In the genomic region with DNA sequence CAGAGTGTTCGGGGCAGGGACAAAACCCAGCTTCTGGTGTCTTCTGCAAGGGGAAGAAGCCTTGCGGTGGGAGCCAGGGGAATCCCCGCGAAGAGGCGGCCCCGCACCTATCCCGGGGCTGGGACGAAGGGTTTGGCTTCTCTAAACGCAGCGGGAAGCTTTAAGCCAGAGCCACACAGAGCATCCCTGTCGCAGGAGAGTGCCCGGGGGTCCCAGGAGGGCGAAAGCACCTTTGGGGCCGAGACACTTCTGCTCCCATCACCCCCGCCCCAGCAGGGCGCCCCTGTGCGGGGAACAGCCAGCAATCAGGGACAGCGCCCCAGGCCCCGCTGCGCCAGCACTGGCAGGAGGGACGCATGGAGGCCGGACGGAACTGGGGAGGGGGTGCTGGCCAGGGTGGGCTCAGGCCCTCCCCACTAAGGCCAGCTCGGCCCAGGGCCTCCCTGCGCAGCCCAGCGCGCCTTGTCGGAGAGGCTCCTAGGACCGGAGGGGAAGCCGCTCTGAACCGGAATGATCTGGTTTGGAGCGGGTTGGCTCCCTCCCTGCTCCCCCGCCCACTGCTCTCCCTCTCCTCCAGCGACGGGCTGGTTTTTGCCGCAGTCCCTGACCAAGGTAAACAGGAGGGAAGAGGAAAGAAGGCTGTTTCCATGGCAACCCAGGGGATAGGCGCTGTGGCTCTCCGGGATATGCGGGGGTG, we compare ENCODE assay signal across 9 cellular contexts.
DNase-seq lines count a peak whose midpoint lies in the region; ATAC-seq, FAIRE-seq and TF ChIP-seq lines count a peak whose summit lies in the region.
"Had no signal": no experiment of that assay in that cellular context is flagged by ENCODE, and none has a peak within 500 bp of the region (broad histone marks: within the 10 kb centered on the region; RNA-seq: fewer than 3 reads in every experiment).

No MANE protein-coding gene starts in this region.

- peaks cover 16% of the 10 kb centered on the region for H3K4me1 Mint-ChIP-seq in activated CD8-positive, alpha-beta T cell treated with anti-CD3 and anti-CD28 coated beads for 36 hours (ENCODE audit: low read depth)

- H3K36me3 Mint-ChIP-seq in activated CD8-positive, alpha-beta T cell treated with anti-CD3 and anti-CD28 coated beads for 36 hours (ENCODE audit: low read depth) = no peaks in the 10 kb centered on the region

- dilution Hi-C loops in endothelial cell of umbilical vein (cut with MboI; ENCODE audit: extremely low pct_ligation_motif_present, low sequenced_read_pairs) = no loop called here

- peak overlapping the region; percentile 51 for H3K4me3 Mint-ChIP-seq in activated CD8-positive, alpha-beta T cell treated with anti-CD3 and anti-CD28 coated beads for 36 hours

- POLR2A ChIA-PET in activated CD8-positive, alpha-beta T cell treated with anti-CD3 and anti-CD28 coated beads for 36 hours (lab: Charles Lee) = interaction anchor here (1.0 to 1.1 kb wide), 2 partner anchors 42 to 63 kb away, joined by 3 read pairs; no protein-coding TSS in a partner anchor
- POLR2A ChIA-PET in endothelial cell of umbilical vein (lab: Charles Lee) = no interaction called here

- TSS peak; percentile 40 for BruUV-seq in endothelial cell of umbilical vein (replicated peaks; lab: Mats Ljungman, UMichigan)

- peak overlapping the region; percentile 50 to 68 for H3K4ac ChIP-seq in mesenchymal stem cell (ENCODE audit: low read depth in 1 of 2, low read length in 2 of 2)

- H3K9me3 ChIP-seq in endothelial cell of umbilical vein (replicated peaks; ENCODE audit: control insufficient read depth, insufficient read depth, low read length) (no peaks in the 10 kb centered on the region), mesenchymal stem cell (ENCODE audit: control insufficient read depth, low read length) (no peaks in the 10 kb centered on the region)

- H3K79me1 ChIP-seq in mesenchymal stem cell (replicated peaks; ENCODE audit: low read length, poor library complexity, severe bottlenecking) = peaks cover 4% of the 10 kb centered on the region

- peak overlapping the region; percentile 53 for H3K27ac Mint-ChIP-seq in activated CD8-positive, alpha-beta T cell treated with anti-CD3 and anti-CD28 coated beads for 36 hours

- no peak for TF ChIP-seq CTCF in activated CD8-positive, alpha-beta T cell treated with anti-CD3 and anti-CD28 coated beads for 36 hours (IDR thresholded peaks at IDR 0.05)
- TF ChIP-seq CTCF in endothelial cell of umbilical vein (IDR thresholded peaks at IDR 0.05; ENCODE audit: extremely low read depth in 1 of 2, insufficient read depth in 1 of 2, low read depth in 1 of 2, low read length in 2 of 2) = no peak

- H3K27me3 ChIP-seq in endothelial cell of umbilical vein (ENCODE audit: control insufficient read depth in 2 of 2, insufficient read depth in 2 of 2, low read length in 2 of 2) (no peaks in the 10 kb centered on the region), mesenchymal stem cell (ENCODE audit: control insufficient read depth in 1 of 2, insufficient read depth in 1 of 2, low read length in 2 of 2) (no peaks in the 10 kb centered on the region)

- DNase-seq in ELF-1 (ENCODE audit: low read depth, low spot score) = peak; percentile 96
- DNase-seq in activated CD8-positive, alpha-beta T cell treated with anti-CD3 and anti-CD28 coated beads for 36 hours = peak; percentile 64
- DNase-seq in endothelial cell of umbilical vein (ENCODE audit: low read depth, low spot score) = peak; percentile 48
- DNase-seq in mesenchymal stem cell = peak; percentile 55
- DNase-seq in stimulated activated CD4-positive, alpha-beta T cell treated with anti-CD3 and anti-CD28 coated beads, TNF-alpha, amount 100 ng/mL, for 4 hours (ENCODE audit: low read depth in 3 of 3) = peak in 2 of 3 experiments; percentile 16 to 38
- no peak for DNase-seq in ACHN
- no peak for DNase-seq in NCI-H1092 treated with DMSO at 0.1 percent for 48 hours (lab: John Stamatoyannopoulos, UW)

- H4K20me1 ChIP-seq in endothelial cell of umbilical vein (replicated peaks; ENCODE audit: control insufficient read depth, extremely low read depth, insufficient read depth, low read length) = no peaks in the 10 kb centered on the region

- 31% methylated on average over 29 of the region's 39 CpGs for WGBS in mesenchymal stem cell

- intact Hi-C loops in activated CD8-positive, alpha-beta T cell treated with anti-CD3 and anti-CD28 coated beads for 36 hours (cut with micrococcal nuclease) = no loop called here
- intact Hi-C loops in endothelial cell of umbilical vein (cut with micrococcal nuclease) = loop anchor here (5.0 kb wide), 1 partner anchor 1314 kb away; no protein-coding TSS in a partner anchor

- H3K4me1 ChIP-seq in endothelial cell of umbilical vein (ENCODE audit: control insufficient read depth, extremely low read depth, insufficient read depth, low read length) (peaks cover 3% of the 10 kb centered on the region), mesenchymal stem cell (ENCODE audit: control insufficient read depth, insufficient read depth, low read depth, low read length) (peaks cover 40% of the 10 kb centered on the region)

- H3K9ac ChIP-seq in endothelial cell of umbilical vein (replicated peaks; ENCODE audit: extremely low read depth, insufficient read depth, low read length) (peak overlapping the region; percentile 74), mesenchymal stem cell (ENCODE audit: low read length) (peak overlapping the region; percentile 96)
- H3K9ac ChIP-seq: KMS-11 had no signal

- H2BK12ac ChIP-seq in mesenchymal stem cell (ENCODE audit: low read length in 2 of 2) = peak overlapping the region in 1 of 2 experiments; percentile 23

- peak overlapping the region; percentile 5 for H3K27ac ChIP-seq in endothelial cell of umbilical vein (ENCODE audit: insufficient read depth, low read depth, low read length)
- no peak overlapping the region for H3K27ac ChIP-seq in mesenchymal stem cell (ENCODE audit: low read length, poor library complexity, severe bottlenecking)
- H3K27ac ChIP-seq: KMS-11 had no signal

- H4K8ac ChIP-seq in mesenchymal stem cell (ENCODE audit: low read length) = peak overlapping the region; percentile 97

- H2BK5ac ChIP-seq in mesenchymal stem cell (ENCODE audit: low read depth, low read length, poor library complexity, severe bottlenecking) = peak overlapping the region; percentile 51

- H2AK5ac ChIP-seq in mesenchymal stem cell (ENCODE audit: low read length, severe bottlenecking) = peak overlapping the region; percentile 50

- H4K91ac ChIP-seq in mesenchymal stem cell (ENCODE audit: low read length) = peak overlapping the region; percentile 95

- H3K4me3 ChIP-seq in endothelial cell of umbilical vein (replicated peaks in 1 of 3; ENCODE audit: insufficient read depth in 1 of 3, low read depth in 1 of 3, low read length in 3 of 3) = peak overlapping the region; percentile 12 to 47 (median 45)
- peak overlapping the region; percentile 46 to 75 for H3K4me3 ChIP-seq in mesenchymal stem cell (ENCODE audit: insufficient read depth in 1 of 2, low read depth in 1 of 2, low read length in 2 of 2)

- H3K18ac ChIP-seq in mesenchymal stem cell (ENCODE audit: low read depth in 1 of 2, low read length in 2 of 2) = peak overlapping the region; percentile 89 to 99

- no peak overlapping the region for H2BK15ac ChIP-seq in mesenchymal stem cell (ENCODE audit: low read depth, poor library complexity, severe bottlenecking)

- H3K4me2 ChIP-seq in endothelial cell of umbilical vein (ENCODE audit: insufficient read depth, low read length) (peak overlapping the region; percentile 54), mesenchymal stem cell (ENCODE audit: low read length, poor library complexity, severe bottlenecking) (peak overlapping the region; percentile 73)
- H3K4me2 ChIP-seq: KMS-11 had no signal

- no peaks in the 10 kb centered on the region for H3K27me3 Mint-ChIP-seq in activated CD8-positive, alpha-beta T cell treated with anti-CD3 and anti-CD28 coated beads for 36 hours

- H3K9me3 Mint-ChIP-seq in activated CD8-positive, alpha-beta T cell treated with anti-CD3 and anti-CD28 coated beads for 36 hours = no peaks in the 10 kb centered on the region

- no peaks in the 10 kb centered on the region for H3K79me2 ChIP-seq in endothelial cell of umbilical vein (ENCODE audit: control insufficient read depth, insufficient read depth, low read length)

- in situ Hi-C loops in ACHN (cut with HindIII; ENCODE audit: low pct_ligation_motif_present, low pct_unique_long_range_greater_than_20kb, low sequenced_read_pairs) = no loop called here

- H3K14ac ChIP-seq in mesenchymal stem cell (ENCODE audit: low read length in 2 of 2) = peak overlapping the region in 1 of 2 experiments; percentile 82

- peak overlapping the region; percentile 64 for H2BK120ac ChIP-seq in mesenchymal stem cell (ENCODE audit: low read depth, low read length)

- CTCF ChIA-PET in activated CD8-positive, alpha-beta T cell treated with anti-CD3 and anti-CD28 coated beads for 36 hours (lab: Charles Lee) = interaction anchor here (0.7 to 1.4 kb wide), 4 partner anchors 14 to 79 kb away, joined by 3 to 4 read pairs (median 3); no protein-coding TSS in a partner anchor
- CTCF ChIA-PET in endothelial cell of umbilical vein (lab: Charles Lee) = interaction anchor here (1.1 kb wide), 1 partner anchor 57 kb away, joined by 3 read pairs; no protein-coding TSS in a partner anchor

- H2AFZ ChIP-seq in endothelial cell of umbilical vein (ENCODE audit: low read depth, low read length) (peak overlapping the region; percentile 92), mesenchymal stem cell (ENCODE audit: low read depth, low read length) (peak overlapping the region; percentile 44)

- peak; percentile 43 for TF ChIP-seq POLR2A in endothelial cell of umbilical vein (IDR thresholded peaks at IDR 0.05; ENCODE audit: low read depth, low read length)

- peak; percentile 59 for ATAC-seq in HG02840 (IDR thresholded peaks at IDR 0.05; ENCODE audit: low FRiP score, unreplicated experiment)
- ATAC-seq in activated CD8-positive, alpha-beta T cell treated with anti-CD3 and anti-CD28 coated beads for 36 hours = peak; percentile 81

- no peaks in the 10 kb centered on the region for H3K9me1 ChIP-seq in endothelial cell of umbilical vein (replicated peaks; ENCODE audit: control insufficient read depth, extremely low read depth, insufficient read depth, low read length)

- H3K36me3 ChIP-seq in endothelial cell of umbilical vein (ENCODE audit: control insufficient read depth in 2 of 2, extremely low read depth in 1 of 2, insufficient read depth in 2 of 2, low read length in 2 of 2) (no peaks in the 10 kb centered on the region), mesenchymal stem cell (ENCODE audit: control insufficient read depth in 1 of 2, insufficient read depth in 2 of 2, low read depth in 1 of 2, low read length in 2 of 2) (peaks cover 16 to 18% of the 10 kb centered on the region in 2 experiments)

- peak; percentile 81 for FAIRE-seq in endothelial cell of umbilical vein (lab: Jason Lieb, UNC)

- H3K23ac ChIP-seq in mesenchymal stem cell (ENCODE audit: low read length in 2 of 2) = no peak overlapping the region

TF ChIP-seq in endothelial cell of umbilical vein, 7 proteins besides CTCF, POLR2A, EP300 and RAD21 (continues in another document):
- no peak for TF ChIP-seq JUN (IDR thresholded peaks at IDR 0.05; ENCODE audit: borderline replicate concordance, insufficient read depth, insufficient read length, low read depth)
- no peak for TF ChIP-seq GATA2 (IDR thresholded peaks at IDR 0.05; ENCODE audit: insufficient read depth, insufficient read length, low read depth, low read length)

Comparison
In these comparisons a context has a peak if more than half of its experiments do, and no peak if none do; other contexts are left out.
1. DNase-seq: peak in ELF-1 (single experiment), activated CD8-positive, alpha-beta T cell treated with anti-CD3 and anti-CD28 coated beads for 36 hours (single experiment), endothelial cell of umbilical vein (single experiment), mesenchymal stem cell (single experiment) and stimulated activated CD4-positive, alpha-beta T cell treated with anti-CD3 and anti-CD28 coated beads, TNF-alpha, amount 100 ng/mL, for 4 hours (2 of 3); none in ACHN (single experiment) and NCI-H1092 treated with DMSO at 0.1 percent for 48 hours (single experiment).